Comparison of ENCODE assay signal across 8 cellular contexts in genomic region chr15:94327356-94327936, GRCh38.
DNase-seq lines count a peak whose midpoint lies in the region; ATAC-seq, FAIRE-seq and TF ChIP-seq lines count a peak whose summit lies in the region.

No MANE protein-coding gene starts in this region.

- ATAC-seq in HG02885 (IDR thresholded peaks at IDR 0.05; ENCODE audit: poor library complexity, unreplicated experiment) (peak; percentile 56), gastrocnemius medialis (no peak), HG03457 (IDR thresholded peaks at IDR 0.05; ENCODE audit: unreplicated experiment) (no peak)

- H3K9me3 ChIP-seq in gastrocnemius medialis, result no peaks in the 10 kb centered on the region

- DNase-seq in EH (ENCODE audit: low read depth) (peak; percentile 33), RCC 7860 (ENCODE audit: low spot score) (peak; percentile 23), fibroblast of peridontal ligament (ENCODE audit: extremely low read depth) (peak; percentile 63), gastrocnemius medialis (no peak), posterior cingulate gyrus (no peak)
- DNase-seq in stimulated activated CD4-positive, alpha-beta T cell treated with anti-CD3 and anti-CD28 coated beads, Interleukin-4, amount 100 ng/mL, for 24 hours, result no peak

- H3K27ac ChIP-seq in gastrocnemius medialis, result no peak overlapping the region

- H3K27me3 ChIP-seq in gastrocnemius medialis, result no peaks in the 10 kb centered on the region

- no peak overlapping the region for H3K4me3 ChIP-seq in gastrocnemius medialis

- no peak for FAIRE-seq in RCC 7860 (lab: Jason Lieb, UNC)

- no peak for TF ChIP-seq POLR2A in gastrocnemius medialis (IDR thresholded peaks at IDR 0.05)

- no peaks in the 10 kb centered on the region for H3K4me1 ChIP-seq in gastrocnemius medialis

- in situ Hi-C loops in gastrocnemius medialis (cut with MboI; ENCODE audit: low sequenced_read_pairs in 4 of 4), result loop anchor here in 1 of 4 donors (5.0 kb wide), 1 partner anchor 160 kb away; no protein-coding TSS in a partner anchor

- H3K36me3 ChIP-seq in gastrocnemius medialis, result no peaks in the 10 kb centered on the region

- intact Hi-C loops in gastrocnemius medialis (cut with DNase I; ENCODE audit: low total_unique reads) (no loop called here), posterior cingulate gyrus (cut with DNase I) (no loop called here)

- peak in 3 of 5 experiments; percentile 14 to 51 (median 17) for TF ChIP-seq CTCF in gastrocnemius medialis (IDR thresholded peaks at IDR 0.05 in 4 of 5, conservative IDR thresholded peaks at IDR 0.05 in 1 of 5)

Comparison
In these comparisons a context has a peak if more than half of its experiments do, and no peak if none do; other contexts are left out.
1. DNase-seq: peak in EH (single experiment), RCC 7860 (single experiment) and fibroblast of peridontal ligament (single experiment); none in gastrocnemius medialis (0 of 2), stimulated activated CD4-positive, alpha-beta T cell treated with anti-CD3 and anti-CD28 coated beads, Interleukin-4, amount 100 ng/mL, for 24 hours (single experiment) and posterior cingulate gyrus (0 of 10).